ENCODE assay signal across 20 cellular contexts in genomic region chr12:123153906-123154305, GRCh38.
"Had no signal": no experiment of that assay in that cellular context is flagged by ENCODE, and none has a peak within 500 bp of the region (broad histone marks: within the 10 kb centered on the region; RNA-seq: fewer than 3 reads in every experiment).

No MANE protein-coding gene starts in this region.

- H3K4me1 ChIP-seq: uterus had no signal

- H3K36me3 ChIP-seq: tibial artery, uterus had no signal

- FAIRE-seq: endometrium, kidney had no signal

- ATAC-seq: activated CD4-positive, CD25-positive, alpha-beta regulatory T cell treated with anti-CD3 and anti-CD28 coated beads, Interleukin-2, amount 50 U/mL, for 24 hours; activated CD8-positive, alpha-beta memory T cell treated with anti-CD3 and anti-CD28 coated beads, Interleukin-2, amount 10 ng/mL, durations not matched to agents 7 days and 5 days; gastroesophageal sphincter; heart right ventricle; left ventricle myocardium superior; naive thymus-derived CD8-positive, alpha-beta T cell; stimulated activated memory B cell treated with anti-CD40 and anti-IgM and Interleukin-4, amounts not matched to agents 10 μg/mL and 1 μg/mL and 100 μg/mL, for 72 hours had no signal

- H3K27me3 ChIP-seq: dorsolateral prefrontal cortex, gastroesophageal sphincter, tibial artery, uterus had no signal

- H3K27ac Mint-ChIP-seq: activated CD8-positive, alpha-beta memory T cell treated with anti-CD3 and anti-CD28 coated beads, Interleukin-2, amount 10 ng/mL, durations not matched to agents 7 days and 5 days; activated T-cell treated with anti-CD3 and anti-CD28 coated beads, Interleukin-2, amount 50 U/mL, for 24 hours; memory B cell; stimulated activated memory B cell treated with anti-CD40 and anti-IgM and Interleukin-4, amounts not matched to agents 10 μg/mL and 1 μg/mL and 100 μg/mL, for 72 hours had no signal

- DNase-seq: activated CD4-positive, alpha-beta T cell treated with anti-CD3 and anti-CD28 coated beads, Interleukin-2, amount 50 U/mL, for 1 hour; activated CD8-positive, alpha-beta memory T cell treated with anti-CD3 and anti-CD28 coated beads, Interleukin-2, amount 10 ng/mL, durations not matched to agents 7 days and 5 days; activated naive CD4-positive, alpha-beta T cell treated with anti-CD3 and anti-CD28 coated beads, Interleukin-2, amount 50 U/mL, for 16 hours; activated T-cell treated with anti-CD3 and anti-CD28 coated beads, Interleukin-2, amount 50 U/mL, for 24 hours; dorsolateral prefrontal cortex; heart right ventricle; kidney; left ventricle myocardium superior; naive thymus-derived CD8-positive, alpha-beta T cell; posterior cingulate gyrus; retina; stimulated activated CD4-positive, alpha-beta T cell treated with anti-CD3 and anti-CD28 coated beads, Interleukin-2, amount 100 ng/mL, for 48 hours; T-helper 9 cell; tibial artery; uterus had no signal

- H3K9me3 ChIP-seq: gastroesophageal sphincter, heart right ventricle, tibial artery, uterus had no signal

- H3K4me3 Mint-ChIP-seq: activated CD8-positive, alpha-beta memory T cell treated with anti-CD3 and anti-CD28 coated beads, Interleukin-2, amount 10 ng/mL, durations not matched to agents 7 days and 5 days; activated T-cell treated with anti-CD3 and anti-CD28 coated beads, Interleukin-2, amount 50 U/mL, for 24 hours; memory B cell; naive thymus-derived CD8-positive, alpha-beta T cell; stimulated activated memory B cell treated with anti-CD40 and anti-IgM and Interleukin-4, amounts not matched to agents 10 μg/mL and 1 μg/mL and 100 μg/mL, for 72 hours had no signal

- H3K36me3 Mint-ChIP-seq: memory B cell; stimulated activated memory B cell treated with anti-CD40 and anti-IgM and Interleukin-4, amounts not matched to agents 10 μg/mL and 1 μg/mL and 100 μg/mL, for 72 hours had no signal

- H3K9me3 Mint-ChIP-seq: activated T-cell treated with anti-CD3 and anti-CD28 coated beads, Interleukin-2, amount 50 U/mL, for 24 hours; memory B cell; naive thymus-derived CD8-positive, alpha-beta T cell; stimulated activated memory B cell treated with anti-CD40 and anti-IgM and Interleukin-4, amounts not matched to agents 10 μg/mL and 1 μg/mL and 100 μg/mL, for 72 hours had no signal

- H3K27me3 Mint-ChIP-seq: activated T-cell treated with anti-CD3 and anti-CD28 coated beads, Interleukin-2, amount 50 U/mL, for 24 hours; memory B cell; naive thymus-derived CD8-positive, alpha-beta T cell; stimulated activated memory B cell treated with anti-CD40 and anti-IgM and Interleukin-4, amounts not matched to agents 10 μg/mL and 1 μg/mL and 100 μg/mL, for 72 hours had no signal

- H3K27ac ChIP-seq: gastroesophageal sphincter, heart right ventricle, tibial artery, uterus had no signal

- H3K4me3 ChIP-seq: dorsolateral prefrontal cortex, gastroesophageal sphincter, heart right ventricle, tibial artery, uterus had no signal
